Comparison of ENCODE assay signal across 1 cellular context in the genomic region with DNA sequence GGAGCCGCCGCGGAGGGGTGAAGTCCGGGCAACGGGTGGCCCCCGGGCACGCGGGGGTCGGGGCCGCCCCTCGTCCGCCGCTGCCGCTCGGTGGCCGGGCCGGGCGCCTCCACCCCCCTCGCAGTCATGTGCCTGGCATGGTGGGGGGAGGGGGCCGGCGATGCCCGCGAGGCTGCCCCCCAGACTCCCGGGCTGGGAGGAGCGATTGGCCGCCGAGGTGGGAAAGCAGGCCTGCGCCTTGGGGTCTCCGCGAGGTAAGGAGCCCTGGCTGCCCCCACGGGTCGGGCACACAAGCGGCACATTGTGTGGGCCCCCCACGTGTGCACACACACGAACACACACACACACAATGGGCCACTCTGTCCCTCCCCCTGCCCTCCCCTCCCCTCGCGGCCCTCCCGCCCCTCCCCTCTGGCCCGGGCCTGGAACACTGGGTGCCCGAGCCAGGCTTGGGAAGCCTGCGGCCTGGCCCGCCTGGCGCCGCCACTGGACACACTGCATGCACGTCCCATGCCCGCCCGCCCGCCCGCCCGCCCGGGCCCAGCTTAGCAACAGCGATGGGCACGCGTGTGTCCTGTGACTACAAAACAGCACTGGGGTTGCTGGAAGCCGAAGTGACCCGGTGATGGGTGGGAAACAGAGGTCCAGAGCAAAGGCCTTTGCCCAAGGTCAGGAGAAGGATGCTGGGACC.
TF ChIP-seq lines count a peak whose summit lies in the region.

No MANE protein-coding gene starts in this region.

TF ChIP-seq in endothelial cell of umbilical vein, 7 proteins besides CTCF, POLR2A, EP300 and RAD21:
- TF ChIP-seq GATA2 (IDR thresholded peaks at IDR 0.05; ENCODE audit: insufficient read depth, insufficient read length, low read depth, low read length) (no peak), JUN (IDR thresholded peaks at IDR 0.05; ENCODE audit: borderline replicate concordance, insufficient read depth, insufficient read length, low read depth) (no peak), MYC (IDR thresholded peaks at IDR 0.05; ENCODE audit: low read depth, low read length) (no peak), FOS (IDR thresholded peaks at IDR 0.05; ENCODE audit: borderline replicate concordance, insufficient read depth, low read length) (no peak), POLR2AphosphoS5 (IDR thresholded peaks at IDR 0.05; ENCODE audit: insufficient read depth, low read depth, low read length) (no peak), EZH2 (IDR thresholded peaks at IDR 0.05; ENCODE audit: borderline replicate concordance, low read depth, low read length, severe bottlenecking) (no peak)
- TF ChIP-seq, protein P1, sequence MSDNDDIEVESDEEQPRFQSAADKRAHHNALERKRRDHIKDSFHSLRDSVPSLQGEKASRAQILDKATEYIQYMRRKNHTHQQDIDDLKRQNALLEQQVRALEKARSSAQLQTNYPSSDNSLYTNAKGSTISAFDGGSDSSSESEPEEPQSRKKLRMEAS (IDR thresholded peaks at IDR 0.05; ENCODE audit: insufficient read depth, insufficient read length) = no peak
